17 cellular contexts compared by ENCODE assay signal in genomic region chr15:68592548-68592947, GRCh38. TPM values are rescaled to one million over a fixed set of nuclear protein-coding genes. Genes with fewer than 3 reads are reported as not detected.
A peak's percentile ranks its signal among the peaks of the same experiment; 100 is the strongest.
DNase-seq lines count a peak whose midpoint lies in the region; ATAC-seq and TF ChIP-seq lines count a peak whose summit lies in the region.
"Had no signal": no experiment of that assay in that cellular context is flagged by ENCODE, and none has a peak within 500 bp of the region (broad histone marks: within the 10 kb centered on the region; RNA-seq: fewer than 3 reads in every experiment).

No MANE protein-coding gene starts in this region.

- H3K4me1 Mint-ChIP-seq in MCF 10A (ENCODE audit: insufficient read depth, unreplicated experiment) (no peaks in the 10 kb centered on the region), chondrocyte (ENCODE audit: low read depth) (peaks cover 84% of the 10 kb centered on the region), nephron progenitor cell (peaks cover 53% of the 10 kb centered on the region)

- CTCF ChIA-PET in MCF 10A (lab: Yijun Ruan, JAX) = no interaction called here

- no peak for TF ChIP-seq POLR2A in spleen (IDR thresholded peaks at IDR 0.05)

- H3K9me3 ChIP-seq in spleen = no peaks in the 10 kb centered on the region

- 91 to 100% (median 94%) methylated on average over 3 of the region's 3 CpGs for WGBS in spleen, 5 donors

- H3K4me3 ChIP-seq in spleen = no peak overlapping the region
- H3K4me3 ChIP-seq: GM23248 had no signal

- H3K4me1 ChIP-seq in spleen = peaks cover 0 to 38% (median 19%) of the 10 kb centered on the region in 6 donors

- in situ Hi-C loops in T47D (cut with HindIII; ENCODE audit: low pct_unique_long_range_greater_than_20kb, low sequenced_read_pairs) = no loop called here

- H3K27me3 Mint-ChIP-seq in MCF 10A (ENCODE audit: insufficient read depth, unreplicated experiment) (peaks cover 15% of the 10 kb centered on the region), chondrocyte (ENCODE audit: low read depth) (no peaks in the 10 kb centered on the region), nephron progenitor cell (ENCODE audit: low read depth, poor library complexity) (peaks cover 10% of the 10 kb centered on the region)

- H3K4me3 Mint-ChIP-seq in MCF 10A (ENCODE audit: unreplicated experiment) = no peak overlapping the region
- H3K4me3 Mint-ChIP-seq in chondrocyte (ENCODE audit: unreplicated experiment) = no peak overlapping the region
- no peak overlapping the region for H3K4me3 Mint-ChIP-seq in nephron progenitor cell
- H3K4me3 Mint-ChIP-seq: CD14-positive monocyte; CD8-positive, alpha-beta T cell had no signal

- no peaks in the 10 kb centered on the region for H3K36me3 Mint-ChIP-seq in MCF 10A (ENCODE audit: insufficient read depth, unreplicated experiment)
- H3K36me3 Mint-ChIP-seq in chondrocyte (ENCODE audit: low read depth) = no peaks in the 10 kb centered on the region
- H3K36me3 Mint-ChIP-seq in nephron progenitor cell (ENCODE audit: low read depth) = no peaks in the 10 kb centered on the region
- H3K36me3 Mint-ChIP-seq: CD14-positive monocyte; CD8-positive, alpha-beta T cell had no signal

- TF ChIP-seq CTCF in MCF 10A (IDR thresholded peaks at IDR 0.05; ENCODE audit: unreplicated experiment) (no peak), chondrocyte (IDR thresholded peaks at IDR 0.05) (no peak), nephron progenitor cell (IDR thresholded peaks at IDR 0.05) (no peak), spleen (IDR thresholded peaks at IDR 0.05 in 8 of 11, conservative IDR thresholded peaks at IDR 0.05 in 3 of 11) (no peak)

- no peak overlapping the region for H3K27ac Mint-ChIP-seq in MCF 10A (ENCODE audit: low read depth, unreplicated experiment)
- H3K27ac Mint-ChIP-seq in chondrocyte (ENCODE audit: unreplicated experiment) = peak overlapping the region; percentile 79
- peak overlapping the region; percentile 25 for H3K27ac Mint-ChIP-seq in nephron progenitor cell
- H3K27ac Mint-ChIP-seq: CD14-positive monocyte; CD8-positive, alpha-beta T cell had no signal

- H3K27ac ChIP-seq in spleen = no peak overlapping the region
- H3K27ac ChIP-seq: 22Rv1, GM23248 had no signal

- H3K36me3 ChIP-seq in spleen = no peaks in the 10 kb centered on the region

- DNase-seq in T47D (ENCODE audit: low read depth in 1 of 2, low spot score in 1 of 2) (peak; percentile 38 to 49), MCF 10A (ENCODE audit: unreplicated experiment) (no peak), chondrocyte (ENCODE audit: low spot score) (no peak), nephron progenitor cell (no peak), spleen (peak; percentile 11), NCI-H2107 (lab: John Stamatoyannopoulos, UW) (no peak), HuH-7.5 (ENCODE audit: low spot score) (no peak)
- DNase-seq: CD8-positive, alpha-beta T cell; COR-L47; DMS153; DMS79 treated with DMSO at 0.1 percent for 48 hours; EL; GM23248; H7 had no signal

- intact Hi-C loops in MCF 10A (cut with micrococcal nuclease) (no loop called here), spleen (cut with DNase I; ENCODE audit: low total_unique reads) (no loop called here)

- no TSS peak for BruUV-seq in MCF 10A (replicated peaks; lab: Mats Ljungman, UMichigan)

- H3K9me3 Mint-ChIP-seq in MCF 10A (ENCODE audit: unreplicated experiment) = no peaks in the 10 kb centered on the region
- no peaks in the 10 kb centered on the region for H3K9me3 Mint-ChIP-seq in chondrocyte (ENCODE audit: low read depth)
- no peaks in the 10 kb centered on the region for H3K9me3 Mint-ChIP-seq in nephron progenitor cell
- H3K9me3 Mint-ChIP-seq: CD14-positive monocyte; CD8-positive, alpha-beta T cell had no signal

- POLR2A ChIA-PET in MCF 10A (lab: Yijun Ruan, JAX) = no interaction called here

- no peak for ATAC-seq in HG03139 (IDR thresholded peaks at IDR 0.05; ENCODE audit: unreplicated experiment)
- ATAC-seq: CD8-positive, alpha-beta T cell had no signal

- peaks cover 0 to 6% (median 0%) of the 10 kb centered on the region in 7 donors for H3K27me3 ChIP-seq in spleen (replicated peaks in 1 of 7)

RNA-seq across cellular contexts. Expression of gene CORO2B, which starts 13.8 kb away (rescaled TPM):
- 0.47 and 0.79 TPM in 2 replicates for total RNA-seq in MCF 10A (2022)
- 79.4 to 123 TPM (median 82.5 TPM) in 3 replicates for total RNA-seq in chondrocyte
- total RNA-seq in spleen = 1 to 10 TPM; 1.5 to 8.8 (median 4.5) TPM
- 1 to 10 TPM in 2 of 3 donors, under 1 TPM in 1; 0.93 to 2.4 (median 1.2) TPM for polyA plus RNA-seq in spleen
- polyA plus RNA-seq: CD14-positive monocyte had no signal

Comparison
In these comparisons a context has a peak if more than half of its experiments do, and no peak if none do; other contexts are left out.
1. DNase-seq: peak in T47D (2 of 2) and spleen (single experiment); none in MCF 10A (single experiment), chondrocyte (single experiment), nephron progenitor cell (single experiment), NCI-H2107 (single experiment) and HuH-7.5 (single experiment).